1 cellular context compared by ENCODE assay signal in the genomic region with DNA sequence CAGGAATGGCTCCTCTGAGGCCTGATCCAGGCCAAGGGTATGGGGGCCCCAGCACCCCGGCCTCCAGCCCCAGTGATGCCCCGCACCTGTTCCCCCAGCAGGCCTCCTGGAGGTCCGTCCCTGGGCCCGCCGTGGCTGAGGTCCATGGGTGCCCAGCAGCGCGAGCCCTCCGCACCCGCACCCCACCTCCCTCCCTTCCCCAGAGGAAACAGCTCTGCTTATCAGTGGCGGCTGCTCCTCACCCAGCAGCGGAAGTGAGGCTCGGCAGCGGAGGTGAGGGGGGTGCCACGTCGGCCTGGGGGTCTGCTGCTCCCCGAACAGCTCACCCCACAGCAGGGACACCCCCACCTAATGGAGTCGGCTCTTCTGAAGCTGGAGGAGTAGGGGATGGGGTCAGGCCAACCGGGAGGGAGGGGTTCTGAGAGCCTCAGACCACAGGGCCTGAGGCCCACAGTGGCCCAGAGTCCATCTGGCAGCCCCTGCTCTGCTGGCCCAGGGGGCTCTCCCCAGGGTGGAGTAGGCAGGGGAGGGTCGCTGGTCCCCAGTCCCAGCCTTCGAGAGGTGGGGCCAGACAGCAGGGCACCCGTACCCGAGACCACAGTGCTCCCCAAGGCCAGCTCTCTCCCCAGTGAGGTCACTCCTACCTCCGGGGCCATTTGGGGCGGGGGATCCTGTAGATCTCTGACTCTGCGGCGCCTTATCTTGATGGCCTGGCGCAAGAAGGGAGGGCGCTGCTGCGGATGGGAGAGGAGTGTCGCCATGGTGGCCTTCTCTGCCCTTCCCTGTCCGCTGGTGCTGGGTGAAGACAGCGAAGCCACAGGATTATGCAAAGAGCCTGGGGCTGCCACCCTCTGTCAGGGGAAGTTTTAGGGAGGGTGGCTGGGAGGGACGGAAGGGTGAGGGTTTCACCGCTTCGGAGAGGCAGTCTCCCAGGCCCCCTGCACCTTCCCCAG.
TF ChIP-seq lines count a peak whose summit lies in the region.

Gene UNC13D, minus strand, starts transcription at position 828 of the 953 bp plus-strand sequence. Its CDS starts 67 bp downstream, at position 761.

TF ChIP-seq in HepG2, 621 proteins besides CTCF, POLR2A, EP300 and RAD21 (continued from another document and continues in another):
- TF ChIP-seq, protein P1, sequence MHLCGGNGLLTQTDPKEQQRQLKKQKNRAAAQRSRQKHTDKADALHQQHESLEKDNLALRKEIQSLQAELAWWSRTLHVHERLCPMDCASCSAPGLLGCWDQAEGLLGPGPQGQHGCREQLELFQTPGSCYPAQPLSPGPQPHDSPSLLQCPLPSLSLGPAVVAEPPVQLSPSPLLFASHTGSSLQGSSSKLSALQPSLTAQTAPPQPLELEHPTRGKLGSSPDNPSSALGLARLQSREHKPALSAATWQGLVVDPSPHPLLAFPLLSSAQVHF (CRISPR knock-in tag; IDR thresholded peaks at IDR 0.05): no peak
- TF ChIP-seq, protein P2, sequence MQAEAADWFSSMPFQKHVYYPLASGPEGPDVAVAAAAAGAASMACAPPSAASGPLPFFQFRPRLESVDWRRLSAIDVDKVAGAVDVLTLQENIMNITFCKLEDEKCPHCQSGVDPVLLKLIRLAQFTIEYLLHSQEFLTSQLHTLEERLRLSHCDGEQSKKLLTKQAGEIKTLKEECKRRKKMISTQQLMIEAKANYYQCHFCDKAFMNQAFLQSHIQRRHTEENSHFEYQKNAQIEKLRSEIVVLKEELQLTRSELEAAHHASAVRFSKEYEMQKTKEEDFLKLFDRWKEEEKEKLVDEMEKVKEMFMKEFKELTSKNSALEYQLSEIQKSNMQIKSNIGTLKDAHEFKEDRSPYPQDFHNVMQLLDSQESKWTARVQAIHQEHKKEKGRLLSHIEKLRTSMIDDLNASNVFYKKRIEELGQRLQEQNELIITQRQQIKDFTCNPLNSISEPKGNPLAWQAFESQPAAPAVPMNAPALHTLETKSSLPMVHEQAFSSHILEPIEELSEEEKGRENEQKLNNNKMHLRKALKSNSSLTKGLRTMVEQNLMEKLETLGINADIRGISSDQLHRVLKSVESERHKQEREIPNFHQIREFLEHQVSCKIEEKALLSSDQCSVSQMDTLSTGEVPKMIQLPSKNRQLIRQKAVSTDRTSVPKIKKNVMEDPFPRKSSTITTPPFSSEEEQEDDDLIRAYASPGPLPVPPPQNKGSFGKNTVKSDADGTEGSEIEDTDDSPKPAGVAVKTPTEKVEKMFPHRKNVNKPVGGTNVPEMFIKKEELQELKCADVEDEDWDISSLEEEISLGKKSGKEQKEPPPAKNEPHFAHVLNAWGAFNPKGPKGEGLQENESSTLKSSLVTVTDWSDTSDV (CRISPR knock-in tag; IDR thresholded peaks at IDR 0.05): peak; percentile 79
- TF ChIP-seq MATR3 (CRISPR knock-in tag; IDR thresholded peaks at IDR 0.05): no peak
- peak; percentile 74; the same call in 1 of the 2 replicates for TF ChIP-seq ETV5 (CRISPR knock-in tag; IDR thresholded peaks at IDR 0.05; ENCODE audit: borderline replicate concordance)
- peak; percentile 33; the same call in 1 of the 2 replicates for TF ChIP-seq PITX1 (CRISPR knock-in tag; IDR thresholded peaks at IDR 0.05)
- TF ChIP-seq MAF1 (CRISPR knock-in tag; IDR thresholded peaks at IDR 0.05; ENCODE audit: borderline replicate concordance): no peak
- TF ChIP-seq, protein P3, sequence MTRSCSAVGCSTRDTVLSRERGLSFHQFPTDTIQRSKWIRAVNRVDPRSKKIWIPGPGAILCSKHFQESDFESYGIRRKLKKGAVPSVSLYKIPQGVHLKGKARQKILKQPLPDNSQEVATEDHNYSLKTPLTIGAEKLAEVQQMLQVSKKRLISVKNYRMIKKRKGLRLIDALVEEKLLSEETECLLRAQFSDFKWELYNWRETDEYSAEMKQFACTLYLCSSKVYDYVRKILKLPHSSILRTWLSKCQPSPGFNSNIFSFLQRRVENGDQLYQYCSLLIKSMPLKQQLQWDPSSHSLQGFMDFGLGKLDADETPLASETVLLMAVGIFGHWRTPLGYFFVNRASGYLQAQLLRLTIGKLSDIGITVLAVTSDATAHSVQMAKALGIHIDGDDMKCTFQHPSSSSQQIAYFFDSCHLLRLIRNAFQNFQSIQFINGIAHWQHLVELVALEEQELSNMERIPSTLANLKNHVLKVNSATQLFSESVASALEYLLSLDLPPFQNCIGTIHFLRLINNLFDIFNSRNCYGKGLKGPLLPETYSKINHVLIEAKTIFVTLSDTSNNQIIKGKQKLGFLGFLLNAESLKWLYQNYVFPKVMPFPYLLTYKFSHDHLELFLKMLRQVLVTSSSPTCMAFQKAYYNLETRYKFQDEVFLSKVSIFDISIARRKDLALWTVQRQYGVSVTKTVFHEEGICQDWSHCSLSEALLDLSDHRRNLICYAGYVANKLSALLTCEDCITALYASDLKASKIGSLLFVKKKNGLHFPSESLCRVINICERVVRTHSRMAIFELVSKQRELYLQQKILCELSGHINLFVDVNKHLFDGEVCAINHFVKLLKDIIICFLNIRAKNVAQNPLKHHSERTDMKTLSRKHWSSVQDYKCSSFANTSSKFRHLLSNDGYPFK (CRISPR knock-in tag; IDR thresholded peaks at IDR 0.05; ENCODE audit: borderline replicate concordance): peak; percentile 73; the same call in 1 of the 2 replicates
- TF ChIP-seq TAF1 (CRISPR knock-in tag; IDR thresholded peaks at IDR 0.05): peak; percentile 53; the same call in 1 of the 2 replicates
- TF ChIP-seq NCOA2 (CRISPR knock-in tag; IDR thresholded peaks at IDR 0.05): 0 out of 2 replicates have a peak, but pooled peaks have one; percentile 10
- TF ChIP-seq ZNF891 (CRISPR knock-in tag; IDR thresholded peaks at IDR 0.05): peak; percentile 90
- peak; percentile 53 for TF ChIP-seq TEAD3 (CRISPR knock-in tag; optimal IDR thresholded peaks at IDR 0.05; ENCODE audit: borderline replicate concordance)
- peak; percentile 17; the same call in 1 of the 2 replicates for TF ChIP-seq CBFB (CRISPR knock-in tag; IDR thresholded peaks at IDR 0.05)
- TF ChIP-seq ZBTB44 (CRISPR knock-in tag; IDR thresholded peaks at IDR 0.05): no peak
- TF ChIP-seq, protein P4, sequence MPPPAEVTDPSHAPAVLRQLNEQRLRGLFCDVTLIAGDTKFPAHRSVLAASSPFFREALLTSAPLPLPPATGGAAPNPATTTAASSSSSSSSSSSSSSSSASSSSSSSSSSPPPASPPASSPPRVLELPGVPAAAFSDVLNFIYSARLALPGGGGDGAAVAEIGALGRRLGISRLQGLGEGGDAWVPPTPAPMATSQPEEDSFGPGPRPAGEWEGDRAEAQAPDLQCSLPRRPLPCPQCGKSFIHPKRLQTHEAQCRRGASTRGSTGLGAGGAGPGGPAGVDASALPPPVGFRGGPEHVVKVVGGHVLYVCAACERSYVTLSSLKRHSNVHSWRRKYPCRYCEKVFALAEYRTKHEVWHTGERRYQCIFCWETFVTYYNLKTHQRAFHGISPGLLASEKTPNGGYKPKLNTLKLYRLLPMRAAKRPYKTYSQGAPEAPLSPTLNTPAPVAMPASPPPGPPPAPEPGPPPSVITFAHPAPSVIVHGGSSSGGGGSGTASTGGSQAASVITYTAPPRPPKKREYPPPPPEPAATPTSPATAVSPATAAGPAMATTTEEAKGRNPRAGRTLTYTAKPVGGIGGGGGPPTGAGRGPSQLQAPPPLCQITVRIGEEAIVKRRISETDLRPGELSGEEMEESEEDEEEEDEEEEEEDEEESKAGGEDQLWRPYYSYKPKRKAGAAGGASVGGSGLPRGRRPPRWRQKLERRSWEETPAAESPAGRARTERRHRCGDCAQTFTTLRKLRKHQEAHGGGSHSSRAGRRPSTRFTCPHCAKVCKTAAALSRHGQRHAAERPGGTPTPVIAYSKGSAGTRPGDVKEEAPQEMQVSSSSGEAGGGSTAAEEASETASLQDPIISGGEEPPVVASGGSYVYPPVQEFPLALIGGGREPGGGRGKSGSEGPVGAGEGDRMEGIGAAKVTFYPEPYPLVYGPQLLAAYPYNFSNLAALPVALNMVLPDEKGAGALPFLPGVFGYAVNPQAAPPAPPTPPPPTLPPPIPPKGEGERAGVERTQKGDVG (CRISPR knock-in tag; IDR thresholded peaks at IDR 0.05; ENCODE audit: borderline replicate concordance): peak; percentile 85
- peak; percentile 58; the same call in 1 of the 2 replicates for TF ChIP-seq ZNF784 (CRISPR knock-in tag; IDR thresholded peaks at IDR 0.05; ENCODE audit: borderline replicate concordance)
- no peak for TF ChIP-seq ZNF3 (CRISPR knock-in tag; IDR thresholded peaks at IDR 0.05)
- TF ChIP-seq HOXD1 (CRISPR knock-in tag; IDR thresholded peaks at IDR 0.05): peak; percentile 67; the same call in 1 of the 2 replicates
- peak; percentile 27; the same call in 1 of the 2 replicates for TF ChIP-seq THAP11 (CRISPR knock-in tag; IDR thresholded peaks at IDR 0.05)
- no peak for TF ChIP-seq FIP1L1 (IDR thresholded peaks at IDR 0.05; ENCODE audit: borderline replicate concordance, insufficient read depth, low read depth, low read length)
- no peak for TF ChIP-seq ZNF205 (CRISPR knock-in tag; IDR thresholded peaks at IDR 0.05)
- no peak for TF ChIP-seq SKI (IDR thresholded peaks at IDR 0.05; ENCODE audit: partially characterized antibody)
- peak; percentile 57 for TF ChIP-seq ZNF350 (CRISPR knock-in tag; IDR thresholded peaks at IDR 0.05; ENCODE audit: borderline replicate concordance, low read depth)
- TF ChIP-seq ZEB1 (IDR thresholded peaks at IDR 0.05; ENCODE audit: insufficient replicate concordance, low read depth): peak; percentile 16
- 0 out of 2 replicates have a peak, but pooled peaks have one; percentile 6 for TF ChIP-seq ZSCAN9 (CRISPR knock-in tag; IDR thresholded peaks at IDR 0.05; ENCODE audit: borderline replicate concordance)
- peak; percentile 60 for TF ChIP-seq ZNF225 (CRISPR knock-in tag; IDR thresholded peaks at IDR 0.05)
- TF ChIP-seq, protein P5, sequence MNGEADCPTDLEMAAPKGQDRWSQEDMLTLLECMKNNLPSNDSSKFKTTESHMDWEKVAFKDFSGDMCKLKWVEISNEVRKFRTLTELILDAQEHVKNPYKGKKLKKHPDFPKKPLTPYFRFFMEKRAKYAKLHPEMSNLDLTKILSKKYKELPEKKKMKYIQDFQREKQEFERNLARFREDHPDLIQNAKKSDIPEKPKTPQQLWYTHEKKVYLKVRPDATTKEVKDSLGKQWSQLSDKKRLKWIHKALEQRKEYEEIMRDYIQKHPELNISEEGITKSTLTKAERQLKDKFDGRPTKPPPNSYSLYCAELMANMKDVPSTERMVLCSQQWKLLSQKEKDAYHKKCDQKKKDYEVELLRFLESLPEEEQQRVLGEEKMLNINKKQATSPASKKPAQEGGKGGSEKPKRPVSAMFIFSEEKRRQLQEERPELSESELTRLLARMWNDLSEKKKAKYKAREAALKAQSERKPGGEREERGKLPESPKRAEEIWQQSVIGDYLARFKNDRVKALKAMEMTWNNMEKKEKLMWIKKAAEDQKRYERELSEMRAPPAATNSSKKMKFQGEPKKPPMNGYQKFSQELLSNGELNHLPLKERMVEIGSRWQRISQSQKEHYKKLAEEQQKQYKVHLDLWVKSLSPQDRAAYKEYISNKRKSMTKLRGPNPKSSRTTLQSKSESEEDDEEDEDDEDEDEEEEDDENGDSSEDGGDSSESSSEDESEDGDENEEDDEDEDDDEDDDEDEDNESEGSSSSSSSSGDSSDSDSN (CRISPR knock-in tag; IDR thresholded peaks at IDR 0.05): peak; percentile 77
- TF ChIP-seq ZNF629 (CRISPR knock-in tag; conservative IDR thresholded peaks at IDR 0.05): 0 out of 2 replicates have a peak, but pooled peaks have one; percentile 7
- no peak for TF ChIP-seq NFE2 (CRISPR knock-in tag; IDR thresholded peaks at IDR 0.05)
- no peak for TF ChIP-seq HOXA7 (CRISPR knock-in tag; IDR thresholded peaks at IDR 0.05)
- TF ChIP-seq ZBTB7B (CRISPR knock-in tag; IDR thresholded peaks at IDR 0.05): peak; percentile 76
- TF ChIP-seq KDM5A (IDR thresholded peaks at IDR 0.05; ENCODE audit: borderline replicate concordance, low read length): no peak
- TF ChIP-seq ATAD3A (CRISPR knock-in tag; IDR thresholded peaks at IDR 0.05): peak; percentile 45; the same call in 1 of the 2 replicates
- TF ChIP-seq AGO1 (IDR thresholded peaks at IDR 0.05; ENCODE audit: low read depth, low read length, poor library complexity, severe bottlenecking): no peak
- TF ChIP-seq YEATS4 (CRISPR knock-in tag; IDR thresholded peaks at IDR 0.05; ENCODE audit: borderline replicate concordance): peak; percentile 91
- peak; percentile 19; the same call in 1 of the 2 replicates for TF ChIP-seq ZMAT3 (CRISPR knock-in tag; conservative IDR thresholded peaks at IDR 0.05)
- 0 out of 2 replicates have a peak, but pooled peaks have one; percentile 17 for TF ChIP-seq ZNF746 (CRISPR knock-in tag; IDR thresholded peaks at IDR 0.05)
- no peak for TF ChIP-seq SRF (IDR thresholded peaks at IDR 0.05; ENCODE audit: low read depth, low read length)
- TF ChIP-seq MAFF (IDR thresholded peaks at IDR 0.05; ENCODE audit: low read depth, low read length): no peak
- TF ChIP-seq GATA4 (IDR thresholded peaks at IDR 0.05; ENCODE audit: borderline replicate concordance, low read depth): peak; percentile 48
- TF ChIP-seq ZNF557 (CRISPR knock-in tag; IDR thresholded peaks at IDR 0.05): no peak
- TF ChIP-seq NR2C2 (CRISPR knock-in tag; IDR thresholded peaks at IDR 0.05; ENCODE audit: borderline replicate concordance): peak; percentile 44; the same call in 1 of the 2 replicates
- no peak for TF ChIP-seq ZNF329 (CRISPR knock-in tag; IDR thresholded peaks at IDR 0.05; ENCODE audit: low read depth)
- TF ChIP-seq, protein P6, sequence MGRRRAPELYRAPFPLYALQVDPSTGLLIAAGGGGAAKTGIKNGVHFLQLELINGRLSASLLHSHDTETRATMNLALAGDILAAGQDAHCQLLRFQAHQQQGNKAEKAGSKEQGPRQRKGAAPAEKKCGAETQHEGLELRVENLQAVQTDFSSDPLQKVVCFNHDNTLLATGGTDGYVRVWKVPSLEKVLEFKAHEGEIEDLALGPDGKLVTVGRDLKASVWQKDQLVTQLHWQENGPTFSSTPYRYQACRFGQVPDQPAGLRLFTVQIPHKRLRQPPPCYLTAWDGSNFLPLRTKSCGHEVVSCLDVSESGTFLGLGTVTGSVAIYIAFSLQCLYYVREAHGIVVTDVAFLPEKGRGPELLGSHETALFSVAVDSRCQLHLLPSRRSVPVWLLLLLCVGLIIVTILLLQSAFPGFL (CRISPR knock-in tag; IDR thresholded peaks at IDR 0.05): no peak
